In genomic region chr2:177187631-177188312, GRCh38 we compare ENCODE assay signal across 10 cellular contexts. TPM values are rescaled to one million over a fixed set of nuclear protein-coding genes. Genes with fewer than 3 reads are reported as not detected.
A peak's percentile ranks its signal among the peaks of the same experiment; 100 is the strongest.
DNase-seq lines count a peak whose midpoint lies in the region; ATAC-seq, FAIRE-seq and TF ChIP-seq lines count a peak whose summit lies in the region.
"Had no signal": no experiment of that assay in that cellular context is flagged by ENCODE, and none has a peak within 500 bp of the region (broad histone marks: within the 10 kb centered on the region; RNA-seq: fewer than 3 reads in every experiment).

No MANE protein-coding gene starts in this region.

- H4K20me1 ChIP-seq in endothelial cell of umbilical vein (replicated peaks; ENCODE audit: control insufficient read depth, extremely low read depth, insufficient read depth, low read length): no peaks in the 10 kb centered on the region

- POLR2A ChIA-PET in endothelial cell of umbilical vein (lab: Charles Lee): no interaction called here

- no peak overlapping the region for H3K4me2 ChIP-seq in endothelial cell of umbilical vein (ENCODE audit: insufficient read depth, low read length)

- H3K36me3 ChIP-seq in endothelial cell of umbilical vein (ENCODE audit: control insufficient read depth in 2 of 2, extremely low read depth in 1 of 2, insufficient read depth in 2 of 2, low read length in 2 of 2): no peaks in the 10 kb centered on the region

- ATAC-seq in GM21529 (IDR thresholded peaks at IDR 0.05; ENCODE audit: unreplicated experiment): no peak
- ATAC-seq: SK-N-SH treated with all-trans-retinoic acid at 6 μM for 48 hours had no signal

- TF ChIP-seq POLR2A in endothelial cell of umbilical vein (IDR thresholded peaks at IDR 0.05; ENCODE audit: low read depth, low read length): no peak

- no peak overlapping the region for H3K4me3 Mint-ChIP-seq in neural crest cell

- peaks cover 8% of the 10 kb centered on the region for H3K4me1 Mint-ChIP-seq in neural crest cell

- H3K27me3 ChIP-seq in endothelial cell of umbilical vein (ENCODE audit: control insufficient read depth in 2 of 2, insufficient read depth in 2 of 2, low read length in 2 of 2): no peaks in the 10 kb centered on the region

- H3K4me3 ChIP-seq in endothelial cell of umbilical vein (replicated peaks in 1 of 3; ENCODE audit: insufficient read depth in 1 of 3, low read depth in 1 of 3, low read length in 3 of 3): no peak overlapping the region

- H3K9me1 ChIP-seq in endothelial cell of umbilical vein (replicated peaks; ENCODE audit: control insufficient read depth, extremely low read depth, insufficient read depth, low read length): no peaks in the 10 kb centered on the region

- intact Hi-C loops in endothelial cell of umbilical vein (cut with micrococcal nuclease): no loop called here

- no peaks in the 10 kb centered on the region for H3K9me3 Mint-ChIP-seq in neural crest cell

- H3K27me3 Mint-ChIP-seq in neural crest cell (ENCODE audit: low read depth): no peaks in the 10 kb centered on the region

- peak overlapping the region; percentile 38 for H2AFZ ChIP-seq in endothelial cell of umbilical vein (ENCODE audit: low read depth, low read length)

- H3K27ac Mint-ChIP-seq in neural crest cell (ENCODE audit: unreplicated experiment): peak overlapping the region; percentile 58

- no TSS peak for BruUV-seq in endothelial cell of umbilical vein (replicated peaks; lab: Mats Ljungman, UMichigan)

- H3K4me1 ChIP-seq in endothelial cell of umbilical vein (ENCODE audit: control insufficient read depth, extremely low read depth, insufficient read depth, low read length): no peaks in the 10 kb centered on the region

- dilution Hi-C loops in endothelial cell of umbilical vein (cut with MboI; ENCODE audit: extremely low pct_ligation_motif_present, low sequenced_read_pairs): no loop called here

- no peak for TF ChIP-seq CTCF in endothelial cell of umbilical vein (IDR thresholded peaks at IDR 0.05; ENCODE audit: extremely low read depth in 1 of 2, insufficient read depth in 1 of 2, low read depth in 1 of 2, low read length in 2 of 2)
- no peak for TF ChIP-seq CTCF in neural crest cell (conservative IDR thresholded peaks at IDR 0.05)

- CTCF ChIA-PET in endothelial cell of umbilical vein (lab: Charles Lee): no interaction called here

- no peak overlapping the region for H3K27ac ChIP-seq in endothelial cell of umbilical vein (ENCODE audit: insufficient read depth, low read depth, low read length)

- H3K9me3 ChIP-seq in endothelial cell of umbilical vein (replicated peaks; ENCODE audit: control insufficient read depth, insufficient read depth, low read length): no peaks in the 10 kb centered on the region

- no peaks in the 10 kb centered on the region for H3K36me3 Mint-ChIP-seq in neural crest cell (ENCODE audit: low read depth)

- no peaks in the 10 kb centered on the region for H3K79me2 ChIP-seq in endothelial cell of umbilical vein (ENCODE audit: control insufficient read depth, insufficient read depth, low read length)

- H3K9ac ChIP-seq in endothelial cell of umbilical vein (replicated peaks; ENCODE audit: extremely low read depth, insufficient read depth, low read length): no peak overlapping the region

- no peak for FAIRE-seq in endothelial cell of umbilical vein (lab: Jason Lieb, UNC)

- DNase-seq in GM04503 (ENCODE audit: low read depth) (peak; percentile 44), NCI-H2227 (lab: John Stamatoyannopoulos, UW; ENCODE audit: unreplicated experiment) (peak; percentile 55), endothelial cell of umbilical vein (ENCODE audit: low read depth, low spot score) (no peak), neural crest cell (ENCODE audit: low read depth, low spot score) (no peak), iPS-NIHi11 (ENCODE audit: low spot score) (no peak), NCI-H1436 treated with DMSO at 0.1 percent for 48 hours (lab: John Stamatoyannopoulos, UW) (no peak), NCI-H2029 (lab: John Stamatoyannopoulos, UW) (no peak)
- DNase-seq: NCI-H1105 had no signal

TF ChIP-seq in endothelial cell of umbilical vein, 7 proteins besides CTCF, POLR2A, EP300 and RAD21:
- TF ChIP-seq GATA2 (IDR thresholded peaks at IDR 0.05; ENCODE audit: insufficient read depth, insufficient read length, low read depth, low read length) (no peak), JUN (IDR thresholded peaks at IDR 0.05; ENCODE audit: borderline replicate concordance, insufficient read depth, insufficient read length, low read depth) (no peak), EZH2 (IDR thresholded peaks at IDR 0.05; ENCODE audit: borderline replicate concordance, low read depth, low read length, severe bottlenecking) (no peak), MAX (IDR thresholded peaks at IDR 0.05; ENCODE audit: insufficient read depth, insufficient read length) (no peak), POLR2AphosphoS5 (IDR thresholded peaks at IDR 0.05; ENCODE audit: insufficient read depth, low read depth, low read length) (no peak), FOS (IDR thresholded peaks at IDR 0.05; ENCODE audit: borderline replicate concordance, insufficient read depth, low read length) (no peak), MYC (IDR thresholded peaks at IDR 0.05; ENCODE audit: low read depth, low read length) (no peak)

RNA-seq across cellular contexts. Expression of gene HNRNPA3, which starts 24.8 kb away (rescaled TPM):
- total RNA-seq in endothelial cell of umbilical vein: 316 and 322 TPM in 2 replicates
- 28.0 and 57.5 TPM in 2 replicates for polyA plus RNA-seq in endothelial cell of umbilical vein
- polyA plus RNA-seq in endothelial cell of umbilical vein (2011; cell fraction: cytosol; rRNA removed): 143 and 159 TPM in 2 replicates
- polyA plus RNA-seq in endothelial cell of umbilical vein (2011; cell fraction: nucleus; rRNA removed): 136 and 204 TPM in 2 replicates
- polyA plus RNA-seq in endothelial cell of umbilical vein (2012): 422 and 615 TPM in 2 replicates
- polyA minus RNA-seq in endothelial cell of umbilical vein: 35.6 and 37.0 TPM in 2 replicates
- 18.1 TPM for polyA minus RNA-seq in endothelial cell of umbilical vein (2011; cell fraction: cytosol; rRNA and poly(A)+ RNA removed)
- 70.6 and 119 TPM in 2 replicates for polyA minus RNA-seq in endothelial cell of umbilical vein (2011; cell fraction: nucleus; rRNA and poly(A)+ RNA removed)
- 397 and 416 TPM in 2 replicates for total RNA-seq in neural crest cell

Comparison
In these comparisons a context has a peak if more than half of its experiments do, and no peak if none do; other contexts are left out.
1. DNase-seq: peak in GM04503 (single experiment) and NCI-H2227 (single experiment); none in endothelial cell of umbilical vein (single experiment), neural crest cell (single experiment), iPS-NIHi11 (single experiment), NCI-H1436 treated with DMSO at 0.1 percent for 48 hours (single experiment) and NCI-H2029 (single experiment).